In the genomic region with DNA sequence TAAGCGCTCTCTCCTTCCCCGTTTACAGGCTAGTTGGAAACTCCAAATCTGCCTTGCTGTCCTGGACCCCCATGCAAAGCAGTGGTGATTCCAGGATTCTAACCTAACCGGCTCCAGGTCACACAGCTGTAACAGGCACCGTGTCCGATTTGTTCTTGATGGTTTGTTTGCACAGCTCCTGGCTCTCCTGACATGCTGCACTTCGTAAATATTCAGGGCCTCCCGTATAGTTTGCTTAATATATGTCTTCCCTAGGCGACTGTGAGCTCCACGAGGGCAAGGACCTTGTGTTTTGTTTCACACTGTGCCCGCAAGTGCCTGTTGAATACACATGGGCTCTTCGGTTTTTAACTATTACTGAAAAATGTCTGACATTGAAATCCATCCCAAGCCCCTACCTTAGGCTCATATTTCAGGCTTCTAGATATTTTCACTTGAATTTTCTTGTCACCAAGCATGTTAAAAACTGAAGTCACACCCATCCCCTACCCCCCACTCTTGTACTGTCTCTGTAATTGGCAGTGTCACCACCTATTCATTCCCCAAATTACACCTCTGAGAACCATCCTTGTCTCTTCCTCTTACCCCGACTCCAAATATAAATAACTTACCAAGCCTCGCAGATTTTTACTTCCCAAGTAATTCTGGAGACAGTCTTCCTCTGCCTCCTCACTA, we compare ENCODE assay signal across 8 cellular contexts. TPM values are rescaled to one million over a fixed set of nuclear protein-coding genes. Genes with fewer than 3 reads are reported as not detected.
A peak's percentile ranks its signal among the peaks of the same experiment; 100 is the strongest.
DNase-seq lines count a peak whose midpoint lies in the region; ATAC-seq and TF ChIP-seq lines count a peak whose summit lies in the region.

No MANE protein-coding gene starts in this region.

- H3K4me1 ChIP-seq in endodermal cell (ENCODE audit: control insufficient read depth, insufficient read depth, low read length): peaks cover 11% of the 10 kb centered on the region

- ATAC-seq in GM19438 (IDR thresholded peaks at IDR 0.05; ENCODE audit: low read depth, unreplicated experiment) (peak; percentile 4), HG03354 (IDR thresholded peaks at IDR 0.05; ENCODE audit: poor library complexity, severe bottlenecking, unreplicated experiment) (no peak), GM18907 (IDR thresholded peaks at IDR 0.05; ENCODE audit: unreplicated experiment) (no peak)

- WGBS in endodermal cell (ENCODE audit: insufficient coverage in 1 of 2, insufficient read length in 1 of 2), 2 experiments: 27 to 28% methylated on average over 11 to 13 of the region's 13 CpGs

- peak overlapping the region; percentile 96 for H3K4me3 ChIP-seq in endodermal cell (ENCODE audit: low read length)
- H3K4me3 ChIP-seq in retinal pigment epithelial cell (ENCODE audit: low read length): peak overlapping the region; percentile 59

- H3K27me3 Mint-ChIP-seq in endodermal cell (ENCODE audit: insufficient read depth): no peaks in the 10 kb centered on the region

- H3K27ac ChIP-seq in endodermal cell (ENCODE audit: low read depth, low read length): peak overlapping the region; percentile 94

- peak overlapping the region; percentile 90 for H3K9ac ChIP-seq in endodermal cell (ENCODE audit: extremely low read depth, low read length, poor library complexity, severe bottlenecking)

- DNase-seq in NCI-H2081 (lab: John Stamatoyannopoulos, UW) (peak; percentile 61 to 87), endodermal cell (no peak), retinal pigment epithelial cell (ENCODE audit: low read depth) (no peak), COLO829 (ENCODE audit: low spot score) (no peak), cortex of kidney (lab: John Stamatoyannopoulos, UW) (no peak)

- H3K36me3 ChIP-seq in endodermal cell (ENCODE audit: control insufficient read depth, insufficient read depth, low read length): peaks cover 4% of the 10 kb centered on the region

- H3K4me3 Mint-ChIP-seq in endodermal cell: no peak overlapping the region

- H3K9me3 ChIP-seq in endodermal cell (ENCODE audit: control insufficient read depth, low read length): no peaks in the 10 kb centered on the region

- H3K27me3 ChIP-seq in endodermal cell (ENCODE audit: control insufficient read depth, insufficient read depth, low read length, poor library complexity, severe bottlenecking): no peaks in the 10 kb centered on the region

- H3K4me1 Mint-ChIP-seq in endodermal cell: peaks cover 21% of the 10 kb centered on the region

- H3K27ac Mint-ChIP-seq in endodermal cell: no peak overlapping the region

- H3K9me3 Mint-ChIP-seq in endodermal cell: no peaks in the 10 kb centered on the region

- H3K36me3 Mint-ChIP-seq in endodermal cell (ENCODE audit: low read depth): peaks cover 8% of the 10 kb centered on the region

- TF ChIP-seq CTCF in endodermal cell (conservative IDR thresholded peaks at IDR 0.05) (no peak), retinal pigment epithelial cell (conservative IDR thresholded peaks at IDR 0.05; ENCODE audit: low read depth, low read length) (no peak)

RNA-seq across cellular contexts. Expression of gene PUM2, which starts 1.0 kb away (rescaled TPM):
- total RNA-seq in endodermal cell: 100 to 1,000 TPM; 114 to 126 TPM
- 79.0 TPM for polyA plus RNA-seq in endodermal cell (2013, experiment 1 of 2)
- 74.6 TPM for polyA plus RNA-seq in endodermal cell (2013, experiment 2 of 2)

Comparison
In these comparisons a context has a peak if more than half of its experiments do, and no peak if none do; other contexts are left out.
1. DNase-seq: peak in NCI-H2081 (2 of 2); none in endodermal cell (single experiment), retinal pigment epithelial cell (single experiment), COLO829 (single experiment) and cortex of kidney (single experiment).